ENCODE assay signal across 8 cellular contexts in genomic region chr14:22570132-22570949, GRCh38. TPM values are rescaled to one million over a fixed set of nuclear protein-coding genes. Genes with fewer than 3 reads are reported as not detected.
A peak's percentile ranks its signal among the peaks of the same experiment; 100 is the strongest.
DNase-seq lines count a peak whose midpoint lies in the region; ATAC-seq and TF ChIP-seq lines count a peak whose summit lies in the region.

No MANE protein-coding gene starts in this region.

- H3K27me3 Mint-ChIP-seq in activated naive CD4-positive, alpha-beta T cell treated with anti-CD3 and anti-CD28 coated beads, Interleukin-2, amount 10 ng/mL, durations not matched to agents 7 days and 5 days = no peaks in the 10 kb centered on the region

- no peaks in the 10 kb centered on the region for H3K27me3 ChIP-seq in SJSA1 (replicated peaks)
- no peaks in the 10 kb centered on the region for H3K27me3 ChIP-seq in parathyroid adenoma (ENCODE audit: control insufficient read depth, insufficient read depth, low read length)

- no peaks in the 10 kb centered on the region for H3K9me3 Mint-ChIP-seq in activated naive CD4-positive, alpha-beta T cell treated with anti-CD3 and anti-CD28 coated beads, Interleukin-2, amount 10 ng/mL, durations not matched to agents 7 days and 5 days

- H3K27ac ChIP-seq in SJSA1 (no peak overlapping the region), parathyroid adenoma (no peak overlapping the region)

- H3K36me3 ChIP-seq in SJSA1 = peaks cover 76% of the 10 kb centered on the region
- no peaks in the 10 kb centered on the region for H3K36me3 ChIP-seq in parathyroid adenoma (ENCODE audit: control insufficient read depth, insufficient read depth, low read length)

- H3K9ac ChIP-seq in parathyroid adenoma = no peak overlapping the region

- peak; percentile 71 for ATAC-seq in HG02642 (IDR thresholded peaks at IDR 0.05; ENCODE audit: poor library complexity, unreplicated experiment)

- H3K4me1 ChIP-seq in SJSA1 (replicated peaks) (peaks cover 24% of the 10 kb centered on the region), parathyroid adenoma (peaks cover 10% of the 10 kb centered on the region)

- CTCF ChIA-PET in activated naive CD4-positive, alpha-beta T cell treated with anti-CD3 and anti-CD28 coated beads, Interleukin-2, amount 10 ng/mL, durations not matched to agents 7 days and 5 days (lab: Charles Lee) = interaction anchor here (0.5 to 7.3 kb wide), 112 partner anchors 9 to 1072 kb away, joined by 3 to 139 read pairs (median 5); partner anchors contain the start of genes ABHD4, AJUBA, DAD1 and LRP10

- peaks cover 5% of the 10 kb centered on the region for H3K79me2 ChIP-seq in parathyroid adenoma

- peaks cover 59% of the 10 kb centered on the region for H3K4me1 Mint-ChIP-seq in activated naive CD4-positive, alpha-beta T cell treated with anti-CD3 and anti-CD28 coated beads, Interleukin-2, amount 10 ng/mL, durations not matched to agents 7 days and 5 days

- TF ChIP-seq CTCF in GM12873 (IDR thresholded peaks at IDR 0.05; ENCODE audit: insufficient read depth, low read depth, low read length, missing control alignments) (peak; percentile 98), parathyroid adenoma (IDR thresholded peaks at IDR 0.05) (peak; percentile 88)

- no peak overlapping the region for H3K4me2 ChIP-seq in parathyroid adenoma (ENCODE audit: low read length)

- H2AFZ ChIP-seq in parathyroid adenoma = no peak overlapping the region

- H3K4me3 ChIP-seq in SJSA1 (no peak overlapping the region), parathyroid adenoma (ENCODE audit: low read depth, low read length) (no peak overlapping the region)

- peak overlapping the region; percentile 98 for H3K27ac Mint-ChIP-seq in activated naive CD4-positive, alpha-beta T cell treated with anti-CD3 and anti-CD28 coated beads, Interleukin-2, amount 10 ng/mL, durations not matched to agents 7 days and 5 days

- peak overlapping the region; percentile 79 for H3K4me3 Mint-ChIP-seq in activated naive CD4-positive, alpha-beta T cell treated with anti-CD3 and anti-CD28 coated beads, Interleukin-2, amount 10 ng/mL, durations not matched to agents 7 days and 5 days

- DNase-seq in NAMALWA (ENCODE audit: low spot score) = peak; percentile 99
- peak; percentile 65 to 70 for DNase-seq in SJSA1 (ENCODE audit: low read depth in 1 of 2, low spot score in 2 of 2)
- DNase-seq in activated naive CD4-positive, alpha-beta T cell treated with anti-CD3 and anti-CD28 coated beads, Interleukin-2, amount 10 ng/mL, durations not matched to agents 7 days and 5 days = peak; percentile 91
- DNase-seq in glomerular visceral epithelial cell (ENCODE audit: extremely low spot score) = peak; percentile 88
- DNase-seq in GOT3 (lab: John Stamatoyannopoulos, UW) = no peak

- H3K9me3 ChIP-seq in SJSA1 (replicated peaks) = no peaks in the 10 kb centered on the region
- no peaks in the 10 kb centered on the region for H3K9me3 ChIP-seq in parathyroid adenoma (ENCODE audit: control insufficient read depth, low read length)

- H3K36me3 Mint-ChIP-seq in activated naive CD4-positive, alpha-beta T cell treated with anti-CD3 and anti-CD28 coated beads, Interleukin-2, amount 10 ng/mL, durations not matched to agents 7 days and 5 days = peaks cover 67% of the 10 kb centered on the region

RNA-seq across cellular contexts. Expression of gene DAD1, which starts 18.7 kb away (rescaled TPM):
- 282 and 328 TPM in 2 replicates for total RNA-seq in SJSA1 (2014; rRNA removed; shearing (Covaris generic))

RNA-seq across cellular contexts. Expression of gene ABHD4, which starts 27.8 kb away (rescaled TPM):
- total RNA-seq in SJSA1 (2014; rRNA removed; shearing (Covaris generic)) = 7.1 and 7.3 TPM in 2 replicates
